ENCODE assay signal across 24 cellular contexts in genomic region chr1:37723072-37723389, GRCh38. TPM values are rescaled to one million over a fixed set of nuclear protein-coding genes. Genes with fewer than 3 reads are reported as not detected.
DNase-seq lines count a peak whose midpoint lies in the region; ATAC-seq, FAIRE-seq and TF ChIP-seq lines count a peak whose summit lies in the region.
"Had no signal": no experiment of that assay in that cellular context is flagged by ENCODE, and none has a peak within 500 bp of the region (broad histone marks: within the 10 kb centered on the region; RNA-seq: fewer than 3 reads in every experiment).

No MANE protein-coding gene starts in this region.

- H3K23me2 ChIP-seq in H9 (ENCODE audit: insufficient read length, low read depth, low read length, poor library complexity, severe bottlenecking): no peaks in the 10 kb centered on the region
- no peaks in the 10 kb centered on the region for H3K23me2 ChIP-seq in H1 (ENCODE audit: low read depth, low read length)

- no peak for TF ChIP-seq POLR2A in H1 (IDR thresholded peaks at IDR 0.05; ENCODE audit: control extremely low read depth in 1 of 2, low read depth in 2 of 2, low read length in 2 of 2)
- no peak for TF ChIP-seq POLR2A in gastroesophageal sphincter (IDR thresholded peaks at IDR 0.05)

- no peak overlapping the region for H2AK5ac ChIP-seq in H9 (ENCODE audit: insufficient read length, low read length)
- no peak overlapping the region for H2AK5ac ChIP-seq in H1 (ENCODE audit: low read depth, low read length)

- POLR2A ChIA-PET in H1 (lab: Charles Lee; ENCODE audit: partially characterized antibody): no interaction called here

- H3K79me2 ChIP-seq in H9 (ENCODE audit: insufficient read depth, low read length) (no peaks in the 10 kb centered on the region), H1 (ENCODE audit: control insufficient read depth in 1 of 2, insufficient read depth in 2 of 2, low read length in 2 of 2) (no peaks in the 10 kb centered on the region)

- H3K27ac ChIP-seq in BLaER1 treated with 17β-estradiol and CSF1 and Interleukin-3, amounts not matched to agents 10 nM and 100 nM: peak overlapping the region in 6 of 11 experiments; percentile 12 to 36 (median 18); a peak in 5 of 22 replicates
- H3K27ac ChIP-seq in H9 (ENCODE audit: insufficient read length, low read depth, low read length) (no peak overlapping the region), H1 (ENCODE audit: low read depth, low read length) (no peak overlapping the region), WERI-Rb-1 (no peak overlapping the region), gastroesophageal sphincter (peak overlapping the region in 1 of 4 donors; percentile 57)
- H3K27ac ChIP-seq: Peyer's patch, SJSA1 had no signal

- H2BK15ac ChIP-seq in H9 (ENCODE audit: low read depth, low read length) (no peak overlapping the region), H1 (ENCODE audit: low read length) (no peak overlapping the region)

- no peaks in the 10 kb centered on the region for H3K9me3 ChIP-seq in BLaER1 treated with 17β-estradiol and CSF1 and Interleukin-3, amounts not matched to agents 10 nM and 100 nM (replicated peaks in 1 of 11)
- no peaks in the 10 kb centered on the region for H3K9me3 ChIP-seq in H9 (ENCODE audit: control insufficient read depth, low read depth, low read length)
- no peaks in the 10 kb centered on the region for H3K9me3 ChIP-seq in H1 (ENCODE audit: insufficient read depth in 2 of 2, low read depth in 1 of 2, low read length in 1 of 2)
- H3K9me3 ChIP-seq in WERI-Rb-1 (ENCODE audit: severe bottlenecking): no peaks in the 10 kb centered on the region
- no peaks in the 10 kb centered on the region for H3K9me3 ChIP-seq in gastroesophageal sphincter
- H3K9me3 ChIP-seq: Caco-2, Peyer's patch, SJSA1 had no signal

- peaks cover 13 to 41% (median 36%) of the 10 kb centered on the region in 10 experiments for H3K4me1 ChIP-seq in BLaER1 treated with 17β-estradiol and CSF1 and Interleukin-3, amounts not matched to agents 10 nM and 100 nM
- H3K4me1 ChIP-seq in H9 (ENCODE audit: insufficient read depth, low read length) (no peaks in the 10 kb centered on the region), H1 (replicated peaks in 1 of 4; ENCODE audit: control insufficient read depth in 3 of 4, insufficient read depth in 4 of 4, low read length in 3 of 4) (peaks cover 0 to 7% (median 4%) of the 10 kb centered on the region in 4 experiments; a peak in 3 of 7 replicates), gastroesophageal sphincter (no peaks in the 10 kb centered on the region)
- H3K4me1 ChIP-seq: Caco-2, Peyer's patch, SJSA1 had no signal

- H2BK120ac ChIP-seq in H9 (ENCODE audit: low read depth, low read length, poor library complexity, severe bottlenecking) (no peak overlapping the region), H1 (replicated peaks; ENCODE audit: low read depth, low read length) (no peak overlapping the region)

- no peak overlapping the region for H3K56ac ChIP-seq in H9 (ENCODE audit: insufficient read length, low read depth, low read length)
- no peak overlapping the region for H3K56ac ChIP-seq in H1 (replicated peaks; ENCODE audit: insufficient read length, low read depth, low read length)

- FAIRE-seq in H1 (lab: Jason Lieb, UNC): no peak
- FAIRE-seq: G401.6, GM12892 had no signal

- peaks cover 0 to 25% (median 0%) of the 10 kb centered on the region in 11 experiments; a peak in 5 of 22 replicates for H4K20me1 ChIP-seq in BLaER1 treated with 17β-estradiol and CSF1 and Interleukin-3, amounts not matched to agents 10 nM and 100 nM
- H4K20me1 ChIP-seq in H9 (ENCODE audit: control insufficient read depth, insufficient read depth, insufficient read length): no peaks in the 10 kb centered on the region
- H4K20me1 ChIP-seq in H1 (replicated peaks in 1 of 2; ENCODE audit: control insufficient read depth in 1 of 2, insufficient read depth in 2 of 2, low read length in 2 of 2): no peaks in the 10 kb centered on the region

- no peak overlapping the region for H2BK5ac ChIP-seq in H9 (ENCODE audit: insufficient read length, low read length)
- H2BK5ac ChIP-seq in H1 (ENCODE audit: low read depth, low read length): no peak overlapping the region; the same call in 1 of the 2 replicates

- no peak for DNase-seq in H9
- DNase-seq in H1 (ENCODE audit: low read depth in 1 of 2, low spot score in 2 of 2): no peak
- peak; percentile 37 for DNase-seq in sciatic nerve (ENCODE audit: low spot score)
- DNase-seq in hepatic stellate cell (ENCODE audit: low spot score): no peak
- no peak for DNase-seq in WERI-Rb-1
- DNase-seq: Caco-2; CD4-positive, alpha-beta memory T cell; DMS153; Kasumi-1; NCI-H1694; NCI-H2081; NCI-H2171 treated with DMSO at 0.1 percent for 48 hours; NCI-H524 treated with DMSO at 0.1 percent for 48 hours; Peyer's patch had no signal

- H3K4ac ChIP-seq in H9 (ENCODE audit: low read depth, low read length): no peak overlapping the region
- no peak overlapping the region for H3K4ac ChIP-seq in H1 (replicated peaks; ENCODE audit: insufficient read length, low read depth, low read length)

- H3K27ac Mint-ChIP-seq in H9: no peak overlapping the region
- H3K27ac Mint-ChIP-seq: CD4-positive, alpha-beta memory T cell; IgD-negative memory B cell had no signal

- H2BK20ac ChIP-seq in H9 (ENCODE audit: low read depth, low read length, poor library complexity, severe bottlenecking): no peak overlapping the region
- H2BK20ac ChIP-seq in H1 (ENCODE audit: low read length): no peak overlapping the region

- no peaks in the 10 kb centered on the region for H3K27me3 ChIP-seq in BLaER1 treated with 17β-estradiol and CSF1 and Interleukin-3, amounts not matched to agents 10 nM and 100 nM
- H3K27me3 ChIP-seq in H9 (ENCODE audit: insufficient read depth, low read length): no peaks in the 10 kb centered on the region
- H3K27me3 ChIP-seq in H1 (replicated peaks in 1 of 4; ENCODE audit: control insufficient read depth in 3 of 4, extremely low read depth in 1 of 4, insufficient read depth in 3 of 4, low read length in 3 of 4): no peaks in the 10 kb centered on the region
- H3K27me3 ChIP-seq in WERI-Rb-1 (ENCODE audit: insufficient read depth, low read depth, severe bottlenecking): no peaks in the 10 kb centered on the region
- peaks cover 59% of the 10 kb centered on the region for H3K27me3 ChIP-seq in gastroesophageal sphincter
- H3K27me3 ChIP-seq: Peyer's patch had no signal

- H3K4me2 ChIP-seq in BLaER1 treated with 17β-estradiol and CSF1 and Interleukin-3, amounts not matched to agents 10 nM and 100 nM: peak overlapping the region; percentile 28 to 77 (median 71)
- no peak overlapping the region for H3K4me2 ChIP-seq in H9 (ENCODE audit: insufficient read depth, insufficient read length, low read length)
- no peak overlapping the region for H3K4me2 ChIP-seq in H1 (ENCODE audit: insufficient read depth in 1 of 2, low read depth in 2 of 2, low read length in 2 of 2)

- H3K4me1 Mint-ChIP-seq in H9: peaks cover 9 to 14% of the 10 kb centered on the region in 2 experiments; a peak in 3 of 4 replicates
- H3K4me1 Mint-ChIP-seq: CD4-positive, alpha-beta memory T cell had no signal

- H2BK12ac ChIP-seq in H9 (ENCODE audit: insufficient read length, low read depth, low read length) (no peak overlapping the region), H1 (ENCODE audit: low read depth, low read length) (no peak overlapping the region)

- H3K36me3 Mint-ChIP-seq in H9 (ENCODE audit: insufficient read depth in 1 of 3, low read depth in 3 of 3): no peaks in the 10 kb centered on the region; a peak in 1 of 7 replicates
- H3K36me3 Mint-ChIP-seq: CD4-positive, alpha-beta memory T cell had no signal

- peak overlapping the region in 4 of 11 experiments; percentile 2 to 33 (median 12); a peak in 4 of 22 replicates for H3K9ac ChIP-seq in BLaER1 treated with 17β-estradiol and CSF1 and Interleukin-3, amounts not matched to agents 10 nM and 100 nM
- H3K9ac ChIP-seq in H9 (ENCODE audit: extremely low read depth, insufficient read length, low read length): no peak overlapping the region
- H3K9ac ChIP-seq in H1 (replicated peaks in 1 of 4; ENCODE audit: extremely low read depth in 1 of 4, low read depth in 3 of 4, low read length in 3 of 4): no peak overlapping the region

- H3K23ac ChIP-seq in H9 (ENCODE audit: insufficient read length, low read depth, low read length) (no peak overlapping the region), H1 (ENCODE audit: insufficient read length) (no peak overlapping the region)

- TF ChIP-seq EP300 in H1 (IDR thresholded peaks at IDR 0.05; ENCODE audit: borderline replicate concordance in 1 of 2, low read depth in 2 of 2, low read length in 2 of 2): no peak
- TF ChIP-seq EP300 in gastroesophageal sphincter (IDR thresholded peaks at IDR 0.05): no peak

- H3K27me3 Mint-ChIP-seq in H9 (ENCODE audit: low read depth): peaks cover 13% of the 10 kb centered on the region

- no peak overlapping the region for H3K18ac ChIP-seq in H9 (ENCODE audit: insufficient read length, low read depth, low read length)
- H3K18ac ChIP-seq in H1 (ENCODE audit: extremely low read depth, low read length): no peak overlapping the region

- H3K36me3 ChIP-seq in BLaER1 treated with 17β-estradiol and CSF1 and Interleukin-3, amounts not matched to agents 10 nM and 100 nM: no peaks in the 10 kb centered on the region
- H3K36me3 ChIP-seq in H1 (ENCODE audit: control insufficient read depth in 2 of 4, insufficient read depth in 4 of 4, low read length in 3 of 4): no peaks in the 10 kb centered on the region
- H3K36me3 ChIP-seq in WERI-Rb-1: 0 out of 2 replicates have a peak, but pooled peaks cover 2% of the 10 kb centered on the region
- H3K36me3 ChIP-seq in gastroesophageal sphincter: no peaks in the 10 kb centered on the region
- H3K36me3 ChIP-seq: SJSA1 had no signal

- no peak overlapping the region for H3K4me3 ChIP-seq in BLaER1 treated with 17β-estradiol and CSF1 and Interleukin-3, amounts not matched to agents 10 nM and 100 nM
- H3K4me3 ChIP-seq in H1 (ENCODE audit: extremely low read depth in 1 of 4, insufficient read depth in 2 of 4, low read depth in 3 of 4, low read length in 4 of 4): no peak overlapping the region
- H3K4me3 ChIP-seq in WERI-Rb-1 (ENCODE audit: low read depth, low read length): no peak overlapping the region
- H3K4me3 ChIP-seq in gastroesophageal sphincter: no peak overlapping the region
- H3K4me3 ChIP-seq: Peyer's patch, SJSA1 had no signal

- WGBS in H9 (ENCODE audit: extremely low coverage, insufficient read length, low lambda C conversion rate): no CpG with 5 or more reads among the region's 6 CpGs
- WGBS in H1 (ENCODE audit: extremely low coverage in 1 of 2, insufficient coverage in 1 of 2, insufficient read length in 1 of 2, insufficient replicate concordance in 2 of 2, low coverage in 1 of 2, low lambda C conversion rate in 2 of 2, missing lambda C conversion rate in 1 of 2), 2 experiments: 88% methylated on average over 6 of the region's 6 CpGs; no CpG with 5 or more reads in 1 of the 2 experiments
- no CpG with 5 or more reads among the region's 6 CpGs for WGBS in gastroesophageal sphincter (ENCODE audit: low coverage in 1 of 2), 2 donors

- H4K91ac ChIP-seq in H9 (ENCODE audit: insufficient read length, low read depth, low read length): no peak overlapping the region
- no peak overlapping the region for H4K91ac ChIP-seq in H1 (replicated peaks; ENCODE audit: insufficient read length, low read length)

- TF ChIP-seq RAD21 in H1 (IDR thresholded peaks at IDR 0.05 in 1 of 2, conservative IDR thresholded peaks at IDR 0.05 in 1 of 2; ENCODE audit: low read depth in 2 of 2, low read length in 2 of 2): no peak

- TF ChIP-seq CTCF in H9 (conservative IDR thresholded peaks at IDR 0.05): no peak
- TF ChIP-seq CTCF in H1 (IDR thresholded peaks at IDR 0.05; ENCODE audit: control extremely low read depth in 1 of 3, insufficient read depth in 1 of 3, low read depth in 1 of 3, low read length in 3 of 3): no peak
- TF ChIP-seq CTCF in WERI-Rb-1 (IDR thresholded peaks at IDR 0.05; ENCODE audit: low read depth, low read length): no peak
- TF ChIP-seq CTCF in gastroesophageal sphincter (IDR thresholded peaks at IDR 0.05): no peak

- intact Hi-C loops in sciatic nerve (cut with DNase I): no loop called here

- CTCF ChIA-PET in H1 (lab: Charles Lee; ENCODE audit: partially characterized antibody): interaction anchor here (1.2 to 2.4 kb wide), 2 partner anchors 20 to 42 kb away, joined by 3 to 11 read pairs; partner anchors contain the start of gene EPHA10

- H2AFZ ChIP-seq in H9 (ENCODE audit: low read length) (no peak overlapping the region), H1 (ENCODE audit: low read length) (no peak overlapping the region)

- H3K4me3 Mint-ChIP-seq in H9: no peak overlapping the region
- H3K4me3 Mint-ChIP-seq: CD4-positive, alpha-beta memory T cell; IgD-negative memory B cell had no signal

- ATAC-seq in sciatic nerve (no peak), gastroesophageal sphincter (no peak)
- ATAC-seq: HCT116 had no signal

- peak overlapping the region; percentile 26; the same call in 1 of the 2 replicates for H3K14ac ChIP-seq in H9 (ENCODE audit: insufficient read depth, low read length)
- H3K14ac ChIP-seq in H1 (ENCODE audit: insufficient read length): no peak overlapping the region

- H3K79me1 ChIP-seq in H9 (ENCODE audit: insufficient read depth, low read depth, low read length, poor library complexity, severe bottlenecking) (no peaks in the 10 kb centered on the region), H1 (ENCODE audit: low read depth, low read length) (no peaks in the 10 kb centered on the region)

- no peaks in the 10 kb centered on the region for H3K9me3 Mint-ChIP-seq in H9

- H3T11ph ChIP-seq in H9 (ENCODE audit: low read length): no peak overlapping the region

- H4K8ac ChIP-seq in H9 (replicated peaks; ENCODE audit: insufficient read length, low read depth, low read length) (no peak overlapping the region), H1 (ENCODE audit: extremely low read depth, insufficient read depth, low read length) (peak overlapping the region; percentile 63; the same call in 1 of the 2 replicates)

- H4K5ac ChIP-seq in H9 (ENCODE audit: insufficient read length, low read depth, low read length) (no peak overlapping the region), H1 (ENCODE audit: insufficient read length, low read depth, low read length) (no peak overlapping the region)

RNA-seq across cellular contexts. Expression of gene CDCA8, which starts 30.7 kb away (rescaled TPM):
- total RNA-seq in H9 (2021) (47.7 and 48.5 TPM in 2 replicates), sciatic nerve (0.85 TPM), gastroesophageal sphincter (1 to 10 TPM in 1 of 4 donors, under 1 TPM in 3; 0.13 to 1.1 (median 0.67) TPM)
- 41.6 and 43.9 TPM in 2 replicates for total RNA-seq in H1 (2021; fragmentation: NEBNext Ultra II Directional; extraction: Animal tissue kit (Norgen Biotek cat#: 25700))
- 37.8 and 46.2 TPM in 2 replicates for polyA plus RNA-seq in H1 (2011; rRNA removed)
- polyA plus RNA-seq in H1 (2011; cell fraction: cytosol; rRNA removed): 50.5 TPM
- polyA plus RNA-seq in H1 (2011; cell fraction: nucleus; rRNA removed): 38.4 TPM
- polyA plus RNA-seq in H1 (2012, experiment 1 of 2): 38.3 to 43.7 TPM (median 41.6 TPM) in 4 replicates
- 44.5 TPM for polyA plus RNA-seq in H1 (2012, experiment 2 of 2)
- polyA plus RNA-seq in H1 (2013, experiment 1 of 2): 28.7 TPM
- polyA plus RNA-seq in H1 (2013, experiment 2 of 2): 30.0 TPM
- 44.2 and 53.1 TPM in 2 replicates for polyA minus RNA-seq in H1 (2011; rRNA and poly(A)+ RNA removed)
- 25.8 TPM for polyA minus RNA-seq in H1 (2011; cell fraction: cytosol; rRNA and poly(A)+ RNA removed)
- polyA minus RNA-seq in H1 (2011; cell fraction: nucleus; rRNA and poly(A)+ RNA removed): 17.8 TPM

RNA-seq across cellular contexts. Expression of gene EPHA10, which starts 41.9 kb away (rescaled TPM):
- total RNA-seq in H9 (2021): 0.42 and 0.96 TPM in 2 replicates
- 1.0 and 1.5 TPM in 2 replicates for total RNA-seq in H1 (2021; fragmentation: NEBNext Ultra II Directional; extraction: Animal tissue kit (Norgen Biotek cat#: 25700))
- polyA plus RNA-seq in H1 (2011; rRNA removed): 0.54 and 1.2 TPM in 2 replicates
- 2.0 TPM for polyA plus RNA-seq in H1 (2011; cell fraction: cytosol; rRNA removed)
- 10.1 TPM for polyA plus RNA-seq in H1 (2011; cell fraction: nucleus; rRNA removed)
- polyA plus RNA-seq in H1 (2012, experiment 1 of 2): 1.0 to 1.6 TPM (median 1.1 TPM) in 4 replicates
- 0.35 TPM for polyA plus RNA-seq in H1 (2012, experiment 2 of 2)
- polyA plus RNA-seq in H1 (2013, experiment 1 of 2): 0.55 TPM
- polyA plus RNA-seq in H1 (2013, experiment 2 of 2): 0.42 TPM
- 0.38 and 0.80 TPM in 2 replicates for polyA minus RNA-seq in H1 (2011; rRNA and poly(A)+ RNA removed)
- polyA minus RNA-seq in H1 (2011; cell fraction: cytosol; rRNA and poly(A)+ RNA removed): 0.44 TPM
- 2.2 TPM for polyA minus RNA-seq in H1 (2011; cell fraction: nucleus; rRNA and poly(A)+ RNA removed)
- 1.6 TPM for total RNA-seq in sciatic nerve
- total RNA-seq in gastroesophageal sphincter: under 1 TPM; 0.12 to 0.93 (median 0.51) TPM
- total RNA-seq: A673, Daoy, OCI-LY7, SJSA1 had no signal
- polyA plus RNA-seq: CD4-positive, alpha-beta memory T cell; IgD-negative memory B cell had no signal

Comparison
In these comparisons a context has a peak if more than half of its experiments do, and no peak if none do; other contexts are left out.
1. H3K27ac ChIP-seq: peak in BLaER1 treated with 17β-estradiol and CSF1 and Interleukin-3, amounts not matched to agents 10 nM and 100 nM (6 of 11); none in H9 (single experiment), H1 (single experiment) and WERI-Rb-1 (single experiment).
2. H3K4me2 ChIP-seq: peak in BLaER1 treated with 17β-estradiol and CSF1 and Interleukin-3, amounts not matched to agents 10 nM and 100 nM (11 of 11); none in H9 (single experiment) and H1 (0 of 2).
3. RNA of gene CDCA8, which starts 30.7 kb away (total RNA-seq): 47.7 to 48.5 TPM in H9 and 41.6 to 43.9 TPM in H1; 0.13 to 1.1 TPM in gastroesophageal sphincter and 0.85 TPM in sciatic nerve (single experiment); every median in the first group is over 10 times any median in the second.